In genomic region chr13:100088648-100089601, GRCh38 we compare ENCODE assay signal across 8 cellular contexts. TPM values are rescaled to one million over a fixed set of nuclear protein-coding genes. Genes with fewer than 3 reads are reported as not detected.
DNase-seq lines count a peak whose midpoint lies in the region; ATAC-seq, FAIRE-seq and TF ChIP-seq lines count a peak whose summit lies in the region.

PCCA (plus strand) TSS chr13:100089093; CDS start chr13:100089121, 28 bp downstream.

- peak within 1 kb of the TSS; percentile 89 to 95 for H3K27ac ChIP-seq in kidney (ENCODE audit: low read depth in 2 of 2, low read length in 2 of 2)

- no peaks in the 10 kb centered on the region for H3K9me3 ChIP-seq in kidney (ENCODE audit: control insufficient read depth in 1 of 2, low read length in 2 of 2)

- H3K36me3 ChIP-seq in kidney (ENCODE audit: control insufficient read depth in 1 of 2, insufficient read depth in 2 of 2, low read length in 2 of 2): no peaks in the 10 kb centered on the region

- ATAC-seq in GM18907 (IDR thresholded peaks at IDR 0.05; ENCODE audit: unreplicated experiment): peak; percentile 98
- peak; percentile 95 for ATAC-seq in HG03139 (IDR thresholded peaks at IDR 0.05; ENCODE audit: unreplicated experiment)

- H3K9ac ChIP-seq in kidney (ENCODE audit: low read length in 2 of 2): peak within 1 kb of the TSS; percentile 63 to 95

- FAIRE-seq in kidney (lab: Jason Lieb, UNC): peak; percentile 38

- H3K4me1 ChIP-seq in kidney (ENCODE audit: control insufficient read depth in 1 of 2, insufficient read depth in 1 of 2, low read depth in 1 of 2, low read length in 2 of 2): peaks cover 4 to 12% of the 10 kb centered on the region in 2 donors

- H3K4me3 ChIP-seq in choroid plexus epithelial cell (ENCODE audit: low read depth, low read length): peak within 1 kb of the TSS; percentile 76
- H3K4me3 ChIP-seq in kidney (ENCODE audit: low read length in 2 of 2): peak within 1 kb of the TSS; percentile 59 to 86

- TF ChIP-seq CTCF in choroid plexus epithelial cell (conservative IDR thresholded peaks at IDR 0.05; ENCODE audit: low read depth, low read length): no peak
- TF ChIP-seq CTCF in kidney (IDR thresholded peaks at IDR 0.05; ENCODE audit: borderline replicate concordance, extremely low read depth, insufficient read depth): no peak

- intact Hi-C loops in kidney (cut with DNase I): no loop called here

- DNase-seq in AG08396 (ENCODE audit: low spot score) (peak; percentile 97), NCI-H446 treated with DMSO at 0.1 percent for 48 hours (lab: John Stamatoyannopoulos, UW) (peak; percentile 29), choroid plexus epithelial cell (ENCODE audit: low read depth) (peak; percentile 95), kidney (peak; percentile 98)
- DNase-seq in activated CD4-positive, alpha-beta T cell treated with anti-CD3 and anti-CD28 coated beads for 24 hours (ENCODE audit: low read depth in 2 of 2): peak; percentile 63 to 81
- peak; percentile 29 to 61 for DNase-seq in stimulated activated CD4-positive, alpha-beta T cell treated with anti-CD3 and anti-CD28 coated beads, Interleukin-15, amount 100 ng/mL, for 1 hour (ENCODE audit: low read depth in 1 of 2, low spot score in 1 of 2)

RNA-seq across cellular contexts. Expression of gene PCCA, which starts in this region (rescaled TPM):
- 86.2 TPM for total RNA-seq in kidney
- polyA plus RNA-seq in kidney (ENCODE audit: insufficient read depth, low read depth, low replicate concordance): 222 TPM

Comparison
In these comparisons a context has a peak if more than half of its experiments do, and no peak if none do; other contexts are left out.
1. Peak in every context shown above with its lines: DNase-seq, ATAC-seq, H3K4me3 ChIP-seq and H3K27ac ChIP-seq.
2. DNase-seq: peak in every context shown above with its lines; median percentile 98 in kidney; 97 in AG08396; 95 in choroid plexus epithelial cell; 72 in activated CD4-positive, alpha-beta T cell treated with anti-CD3 and anti-CD28 coated beads for 24 hours; 45 in stimulated activated CD4-positive, alpha-beta T cell treated with anti-CD3 and anti-CD28 coated beads, Interleukin-15, amount 100 ng/mL, for 1 hour; 29 in NCI-H446 treated with DMSO at 0.1 percent for 48 hours.